In the genomic region with DNA sequence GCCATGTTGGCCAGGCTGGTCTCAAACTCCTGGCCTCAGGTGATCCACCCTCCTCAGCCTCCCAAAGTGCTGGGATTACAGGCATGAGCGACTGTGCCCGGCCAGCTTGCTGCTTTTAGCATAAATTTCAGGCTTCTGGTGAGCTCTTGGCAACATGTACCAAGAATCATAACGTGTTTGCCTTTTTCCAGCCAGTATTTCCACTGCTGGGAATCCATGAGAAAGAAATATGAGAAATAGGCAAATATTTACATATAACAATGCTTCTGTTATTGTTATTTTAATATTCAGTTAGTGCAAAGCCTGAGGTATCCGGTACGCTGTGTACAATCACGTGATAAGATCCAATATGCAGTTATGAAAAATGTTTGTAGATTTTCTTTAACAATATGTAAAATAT, we compare ENCODE assay signal across 1 cellular context.
TF ChIP-seq lines count a peak whose summit lies in the region.

No MANE protein-coding gene starts in this region.

TF ChIP-seq in HepG2, 621 proteins besides CTCF, POLR2A, EP300 and RAD21:
- no peak for TF ChIP-seq NR1H2 (CRISPR knock-in tag; IDR thresholded peaks at IDR 0.05; ENCODE audit: borderline replicate concordance, low read depth)
- no peak for TF ChIP-seq HOXA5 (CRISPR knock-in tag; IDR thresholded peaks at IDR 0.05)
- no peak for TF ChIP-seq NFE2 (CRISPR knock-in tag; IDR thresholded peaks at IDR 0.05)
- TF ChIP-seq, protein P1, sequence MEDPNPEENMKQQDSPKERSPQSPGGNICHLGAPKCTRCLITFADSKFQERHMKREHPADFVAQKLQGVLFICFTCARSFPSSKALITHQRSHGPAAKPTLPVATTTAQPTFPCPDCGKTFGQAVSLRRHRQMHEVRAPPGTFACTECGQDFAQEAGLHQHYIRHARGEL (CRISPR knock-in tag; IDR thresholded peaks at IDR 0.05): no peak
- peak; percentile 39; the same call in 1 of the 2 replicates for TF ChIP-seq RAD51 (IDR thresholded peaks at IDR 0.05; ENCODE audit: borderline replicate concordance)
- TF ChIP-seq, protein P2, sequence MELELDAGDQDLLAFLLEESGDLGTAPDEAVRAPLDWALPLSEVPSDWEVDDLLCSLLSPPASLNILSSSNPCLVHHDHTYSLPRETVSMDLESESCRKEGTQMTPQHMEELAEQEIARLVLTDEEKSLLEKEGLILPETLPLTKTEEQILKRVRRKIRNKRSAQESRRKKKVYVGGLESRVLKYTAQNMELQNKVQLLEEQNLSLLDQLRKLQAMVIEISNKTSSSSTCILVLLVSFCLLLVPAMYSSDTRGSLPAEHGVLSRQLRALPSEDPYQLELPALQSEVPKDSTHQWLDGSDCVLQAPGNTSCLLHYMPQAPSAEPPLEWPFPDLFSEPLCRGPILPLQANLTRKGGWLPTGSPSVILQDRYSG (CRISPR knock-in tag; IDR thresholded peaks at IDR 0.05): no peak
